Comparison of ENCODE assay signal across 11 cellular contexts in genomic region chr1:118300808-118301207, GRCh38.
"Had no signal": no experiment of that assay in that cellular context is flagged by ENCODE, and none has a peak within 500 bp of the region (broad histone marks: within the 10 kb centered on the region; RNA-seq: fewer than 3 reads in every experiment).

No MANE protein-coding gene starts in this region.

- H3K27ac Mint-ChIP-seq: activated B cell treated with CpG ODN at 0.5 μM for 24 hours; activated CD4-positive, alpha-beta T cell treated with anti-CD3 and anti-CD28 coated beads, Interleukin-2, amount 10 ng/mL, durations not matched to agents 24 days and 14 days; activated naive CD4-positive, alpha-beta T cell treated with anti-CD3 and anti-CD28 coated beads for 36 hours; activated T-helper 17 cell treated with anti-CD3 and anti-CD28 coated beads, Interleukin-2, amount 50 U/mL, for 72 hours; naive thymus-derived CD8-positive, alpha-beta T cell; T-helper 1 cell treated with Interleukin-12 subunit alpha and Interleukin-12 subunit beta and Interleukin-4 antibody, amounts not matched to agents 30 μg/mL and 1 μg/mL, for 36 hours had no signal

- H3K36me3 Mint-ChIP-seq: naive thymus-derived CD8-positive, alpha-beta T cell had no signal

- H3K4me3 Mint-ChIP-seq: activated B cell treated with CpG ODN at 0.5 μM for 24 hours; activated CD4-positive, alpha-beta T cell treated with anti-CD3 and anti-CD28 coated beads, Interleukin-2, amount 10 ng/mL, durations not matched to agents 24 days and 14 days; activated naive CD4-positive, alpha-beta T cell treated with anti-CD3 and anti-CD28 coated beads for 36 hours; activated T-helper 17 cell treated with anti-CD3 and anti-CD28 coated beads, Interleukin-2, amount 50 U/mL, for 72 hours; naive thymus-derived CD8-positive, alpha-beta T cell; T-helper 1 cell treated with Interleukin-12 subunit alpha and Interleukin-12 subunit beta and Interleukin-4 antibody, amounts not matched to agents 30 μg/mL and 1 μg/mL, for 36 hours had no signal

- DNase-seq: activated B cell treated with CpG ODN at 0.5 μM for 24 hours; activated CD4-positive, alpha-beta T cell treated with anti-CD3 and anti-CD28 coated beads, Interleukin-2, amount 10 ng/mL, durations not matched to agents 24 days and 14 days; activated naive CD4-positive, alpha-beta T cell treated with anti-CD3 and anti-CD28 coated beads for 36 hours; colonic mucosa; effector CD8-positive, alpha-beta T cell; left cardiac atrium; naive thymus-derived CD8-positive, alpha-beta T cell; stimulated activated CD4-positive, alpha-beta T cell treated with anti-CD3 and anti-CD28 coated beads, Interleukin-15, amount 100 ng/mL, for 24 hours; uterus had no signal

- H3K4me1 Mint-ChIP-seq: activated B cell treated with CpG ODN at 0.5 μM for 24 hours; activated CD4-positive, alpha-beta T cell treated with anti-CD3 and anti-CD28 coated beads, Interleukin-2, amount 10 ng/mL, durations not matched to agents 24 days and 14 days; activated T-helper 17 cell treated with anti-CD3 and anti-CD28 coated beads, Interleukin-2, amount 50 U/mL, for 72 hours; naive thymus-derived CD8-positive, alpha-beta T cell had no signal

- H3K9me3 Mint-ChIP-seq: activated B cell treated with CpG ODN at 0.5 μM for 24 hours; activated CD4-positive, alpha-beta T cell treated with anti-CD3 and anti-CD28 coated beads, Interleukin-2, amount 10 ng/mL, durations not matched to agents 24 days and 14 days; activated T-helper 17 cell treated with anti-CD3 and anti-CD28 coated beads, Interleukin-2, amount 50 U/mL, for 72 hours; T-helper 1 cell treated with Interleukin-12 subunit alpha and Interleukin-12 subunit beta and Interleukin-4 antibody, amounts not matched to agents 30 μg/mL and 1 μg/mL, for 36 hours had no signal

- H3K27me3 Mint-ChIP-seq: activated B cell treated with CpG ODN at 0.5 μM for 24 hours; activated CD4-positive, alpha-beta T cell treated with anti-CD3 and anti-CD28 coated beads, Interleukin-2, amount 10 ng/mL, durations not matched to agents 24 days and 14 days had no signal
